Comparison of ENCODE assay signal across 8 cellular contexts in the genomic region with DNA sequence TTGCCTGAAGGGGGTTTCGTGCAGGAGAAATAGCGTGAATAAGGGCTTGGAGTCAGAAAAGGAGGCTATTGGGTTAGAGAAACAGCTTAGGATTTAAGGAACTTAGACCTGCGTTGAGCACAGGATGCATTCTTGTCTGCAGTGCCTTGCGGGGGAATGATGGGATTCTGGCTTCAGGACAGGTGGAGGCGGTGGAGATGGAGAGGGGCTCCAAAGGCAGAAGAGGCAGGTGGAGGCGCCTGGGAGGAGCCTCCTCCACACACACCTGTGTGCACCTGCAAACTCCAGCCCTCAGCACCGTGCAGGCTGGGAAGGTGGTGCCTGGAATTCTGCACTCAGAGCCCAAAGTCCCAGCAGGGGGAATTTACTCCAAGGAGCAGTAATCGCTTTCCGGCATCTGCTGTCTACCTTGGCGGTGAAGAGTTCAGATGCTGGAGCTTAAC. TPM values are rescaled to one million over a fixed set of nuclear protein-coding genes. Genes with fewer than 3 reads are reported as not detected.
DNase-seq lines count a peak whose midpoint lies in the region; ATAC-seq and TF ChIP-seq lines count a peak whose summit lies in the region.

No MANE protein-coding gene starts in this region.

- peak overlapping the region in 1 of 4 donors; percentile 82 for H3K27ac ChIP-seq in upper lobe of left lung

- H3K9me3 ChIP-seq in upper lobe of left lung = no peaks in the 10 kb centered on the region

- peaks cover 17 to 45% (median 33%) of the 10 kb centered on the region in 4 donors for H3K4me1 ChIP-seq in upper lobe of left lung

- H3K36me3 ChIP-seq in upper lobe of left lung = no peaks in the 10 kb centered on the region

- 59 to 67% methylated on average over 6 to 10 of the region's 10 CpGs for WGBS in upper lobe of left lung, 2 donors

- H3K4me3 ChIP-seq in epithelial cell of proximal tubule (ENCODE audit: low read depth, low read length) = peak overlapping the region; percentile 81
- H3K4me3 ChIP-seq in skeletal muscle cell (ENCODE audit: low read depth, low read length) = peak overlapping the region; percentile 71
- peak overlapping the region in 2 of 4 donors; percentile 89 to 97 for H3K4me3 ChIP-seq in upper lobe of left lung

- no peak for ATAC-seq in upper lobe of left lung (ENCODE audit: low FRiP score in 2 of 2)

- TF ChIP-seq CTCF in epithelial cell of proximal tubule (conservative IDR thresholded peaks at IDR 0.05; ENCODE audit: low read depth, low read length) (no peak), upper lobe of left lung (IDR thresholded peaks at IDR 0.05) (no peak)

- TF ChIP-seq EP300 in upper lobe of left lung (IDR thresholded peaks at IDR 0.05) = no peak

- no peak for TF ChIP-seq POLR2A in upper lobe of left lung (IDR thresholded peaks at IDR 0.05)

- DNase-seq in NCI-H2107 treated with DMSO at 0.1 percent for 48 hours (lab: John Stamatoyannopoulos, UW; ENCODE audit: unreplicated experiment) = peak; percentile 39
- DNase-seq in NCI-H2107 (lab: John Stamatoyannopoulos, UW) = no peak
- DNase-seq in NCI-H510A (lab: John Stamatoyannopoulos, UW) = peak; percentile 64
- DNase-seq in epithelial cell of proximal tubule (ENCODE audit: low read depth) = no peak
- DNase-seq in skeletal muscle cell (ENCODE audit: low read depth) = no peak
- no peak for DNase-seq in HCEC 1CT
- DNase-seq in A172 (ENCODE audit: low spot score) = no peak
- no peak for DNase-seq in upper lobe of left lung

- H3K27me3 ChIP-seq in upper lobe of left lung = peaks cover 0 to 3% (median 0%) of the 10 kb centered on the region in 4 donors

RNA-seq across cellular contexts. Expression of gene CLIP2, which starts 1.8 kb away (rescaled TPM):
- total RNA-seq in epithelial cell of proximal tubule (20.5 and 34.3 TPM in 2 replicates), upper lobe of left lung (10 to 100 TPM; 12.1 to 55.5 (median 24.8) TPM)
- 43.9 and 47.4 TPM in 2 replicates for total RNA-seq in A172 (2014; rRNA removed; shearing (Covaris generic))

RNA-seq across cellular contexts. Expression of gene RFC2, which starts 36.8 kb away (rescaled TPM):
- 49.6 and 85.6 TPM in 2 replicates for total RNA-seq in epithelial cell of proximal tubule
- total RNA-seq in A172 (2014; rRNA removed; shearing (Covaris generic)) = 99.1 and 138 TPM in 2 replicates
- 10 to 100 TPM in 5 of 6 donors, 1 to 10 TPM in 1; 9.5 to 19.4 (median 14.0) TPM for total RNA-seq in upper lobe of left lung

Comparison
In these comparisons a context has a peak if more than half of its experiments do, and no peak if none do; other contexts are left out.
1. DNase-seq: peak in NCI-H2107 treated with DMSO at 0.1 percent for 48 hours (single experiment) and NCI-H510A (single experiment); none in NCI-H2107 (single experiment), epithelial cell of proximal tubule (single experiment), skeletal muscle cell (single experiment), HCEC 1CT (single experiment), A172 (single experiment) and upper lobe of left lung (0 of 2).